8 cellular contexts compared by ENCODE assay signal in genomic region chr20:46688151-46689081, GRCh38. TPM values are rescaled to one million over a fixed set of nuclear protein-coding genes. Genes with fewer than 3 reads are reported as not detected.
A peak's percentile ranks its signal among the peaks of the same experiment; 100 is the strongest.
DNase-seq lines count a peak whose midpoint lies in the region; ATAC-seq, FAIRE-seq and TF ChIP-seq lines count a peak whose summit lies in the region.

No MANE protein-coding gene starts in this region.

- H3K9me3 Mint-ChIP-seq in CD14-positive monocyte = peaks cover 0 to 3% (median 0%) of the 10 kb centered on the region in 7 donors

- TF ChIP-seq POLR2A in stomach (IDR thresholded peaks at IDR 0.05) = no peak

- peak; percentile 49 for FAIRE-seq in HTR-8/SVneo (lab: Jason Lieb, UNC)

- TF ChIP-seq CTCF in CD14-positive monocyte (IDR thresholded peaks at IDR 0.05) (no peak), stomach (IDR thresholded peaks at IDR 0.05) (no peak)

- H3K27me3 Mint-ChIP-seq in CD14-positive monocyte (ENCODE audit: low read depth in 3 of 3) = no peaks in the 10 kb centered on the region

- H3K9ac ChIP-seq in adipocyte (ENCODE audit: low read length) = peak overlapping the region; percentile 95

- peak overlapping the region; percentile 87 to 94 (median 89) for H3K27ac Mint-ChIP-seq in CD14-positive monocyte

- H3K4me1 ChIP-seq in adipocyte (ENCODE audit: control insufficient read depth, insufficient read depth, low read length) (peaks cover 42% of the 10 kb centered on the region), stomach (peaks cover 18 to 56% (median 46%) of the 10 kb centered on the region in 4 donors)

- no peak for TF ChIP-seq EP300 in stomach (IDR thresholded peaks at IDR 0.05)

- peak overlapping the region; percentile 90 to 93 for H3K4me3 Mint-ChIP-seq in CD14-positive monocyte

- DNase-seq in CD14-positive monocyte (ENCODE audit: low spot score) (no peak), HTR-8/SVneo (ENCODE audit: insufficient read length, low spot score) (no peak), adipocyte (ENCODE audit: low read depth) (peak; percentile 82), iris pigment epithelial cell (ENCODE audit: low read depth) (peak; percentile 67), stomach (no peak), occipital lobe (lab: John Stamatoyannopoulos, UW) (no peak), HPDE6-E6E7 (ENCODE audit: extremely low spot score) (no peak)

- WGBS in stomach, 5 donors = 9 to 14% (median 11%) methylated on average over 17 to 20 of the region's 20 CpGs

- H3K36me3 ChIP-seq in adipocyte (ENCODE audit: control insufficient read depth, insufficient read depth, low read length, severe bottlenecking) (peaks cover 22% of the 10 kb centered on the region), stomach (peaks cover 0 to 23% (median 14%) of the 10 kb centered on the region in 4 donors)

- H3K27me3 ChIP-seq in adipocyte (replicated peaks; ENCODE audit: control insufficient read depth, insufficient read depth, low read length) = no peaks in the 10 kb centered on the region
- H3K27me3 ChIP-seq in stomach = no peaks in the 10 kb centered on the region

- ATAC-seq in GM18517 (IDR thresholded peaks at IDR 0.05; ENCODE audit: unreplicated experiment) = no peak

- H3K9me3 ChIP-seq in adipocyte (ENCODE audit: control insufficient read depth, low read length) = no peaks in the 10 kb centered on the region
- H3K9me3 ChIP-seq in stomach = no peaks in the 10 kb centered on the region

- peak overlapping the region; percentile 92 to 99 (median 97) for H3K27ac ChIP-seq in stomach

- intact Hi-C loops in CD14-positive monocyte (cut with micrococcal nuclease) (loop anchor here (10.0 kb wide), 2 partner anchors 134 to 554 kb away; partner anchors contain the start of gene OCSTAMP (in 1 of the 2)), stomach (cut with DNase I; ENCODE audit: low total_unique reads) (no loop called here)

- H3K4me3 ChIP-seq in adipocyte (ENCODE audit: low read length) (peak overlapping the region; percentile 97), stomach (peak overlapping the region; percentile 70 to 88 (median 82))

- peaks cover 26 to 30% of the 10 kb centered on the region in 2 donors for H3K36me3 Mint-ChIP-seq in CD14-positive monocyte

- H3K4me1 Mint-ChIP-seq in CD14-positive monocyte = peaks cover 49% of the 10 kb centered on the region

RNA-seq across cellular contexts. Expression of gene TP53RK, which starts 0.8 kb away (rescaled TPM):
- 10 to 100 TPM in 1 of 2 donors, 1 to 10 TPM in 1; 9.5 to 10.9 TPM for polyA plus RNA-seq in CD14-positive monocyte
- 10 to 100 TPM in 3 of 5 donors, 1 to 10 TPM in 2; 1.8 to 64.3 (median 14.1) TPM for total RNA-seq in stomach
- 10 to 100 TPM in 2 of 3 donors, 1 to 10 TPM in 1; 7.8 to 14.2 (median 11.7) TPM for polyA plus RNA-seq in stomach
- 65.8 TPM for total RNA-seq in occipital lobe

RNA-seq across cellular contexts. Expression of gene SLC2A10, which starts 21.0 kb away (rescaled TPM):
- polyA plus RNA-seq in CD14-positive monocyte (not detected), stomach (10 to 100 TPM in 2 of 3 donors, 1 to 10 TPM in 1; 8.5 to 13.3 (median 10.5) TPM)
- total RNA-seq in stomach (10 to 100 TPM; 13.4 to 66.1 (median 35.0) TPM), occipital lobe (7.5 TPM)

RNA-seq across cellular contexts. Expression of gene SLC13A3, which starts 37.2 kb away (rescaled TPM):
- not detected for polyA plus RNA-seq in CD14-positive monocyte
- total RNA-seq in stomach = 1 to 10 TPM in 3 of 5 donors, not detected in 2; 1.8 to 6.6 (median 3.8) TPM
- polyA plus RNA-seq in stomach = 1 to 10 TPM in 1 of 3 donors, under 1 TPM in 2; 0.61 to 1.1 (median 0.62) TPM
- total RNA-seq in occipital lobe = 10.8 TPM

Comparison
In these comparisons a context has a peak if more than half of its experiments do, and no peak if none do; other contexts are left out.
1. DNase-seq: peak in adipocyte (single experiment) and iris pigment epithelial cell (single experiment); none in CD14-positive monocyte (single experiment), HTR-8/SVneo (single experiment), stomach (single experiment), occipital lobe (single experiment) and HPDE6-E6E7 (single experiment).